In genomic region chr1:200706109-200706720, GRCh38 we compare ENCODE assay signal across 23 cellular contexts. TPM values are rescaled to one million over a fixed set of nuclear protein-coding genes. Genes with fewer than 3 reads are reported as not detected.
DNase-seq lines count a peak whose midpoint lies in the region; ATAC-seq and TF ChIP-seq lines count a peak whose summit lies in the region.
"Had no signal": no experiment of that assay in that cellular context is flagged by ENCODE, and none has a peak within 500 bp of the region (broad histone marks: within the 10 kb centered on the region; RNA-seq: fewer than 3 reads in every experiment).

No MANE protein-coding gene starts in this region.

- H2AFZ ChIP-seq in OCI-LY3 (ENCODE audit: low read depth, low read length) (peak overlapping the region; percentile 16; the same call in 1 of the 2 replicates), mesenchymal stem cell (ENCODE audit: low read depth, low read length) (no peak overlapping the region)

- peaks cover 46% of the 10 kb centered on the region for H3K4me1 ChIP-seq in OCI-LY3 (ENCODE audit: low read length)
- H3K4me1 ChIP-seq in mesenchymal stem cell (ENCODE audit: control insufficient read depth, insufficient read depth, low read depth, low read length) = no peaks in the 10 kb centered on the region

- no peak overlapping the region for H2BK120ac ChIP-seq in mesenchymal stem cell (ENCODE audit: low read depth, low read length)

- no peak overlapping the region for H2BK15ac ChIP-seq in mesenchymal stem cell (ENCODE audit: low read depth, poor library complexity, severe bottlenecking)

- no peak for TF ChIP-seq CTCF in OCI-LY3 (IDR thresholded peaks at IDR 0.05; ENCODE audit: low read depth, low read length)

- DNase-seq in amniotic epithelial cell (ENCODE audit: low read depth) (peak; percentile 0), mesenchymal stem cell (no peak), NCI-H446 (lab: John Stamatoyannopoulos, UW) (no peak), DMS 273 treated with DMSO at 0.1 percent for 48 hours (lab: John Stamatoyannopoulos, UW) (no peak)
- DNase-seq in activated naive CD4-positive, alpha-beta T cell treated with anti-CD3 and anti-CD28 coated beads, Interleukin-2, amount 50 U/mL, for 16 hours = no peak
- DNase-seq: CD8-positive, alpha-beta T cell; DMS153; DND-41; H7; KG1; MG63; NCI-H1105 treated with DMSO at 0.1 percent for 48 hours; NCI-H146; NCI-H1930; NCI-H2107; NCI-H526; SHP77 had no signal

- no peak overlapping the region for H4K91ac ChIP-seq in mesenchymal stem cell (ENCODE audit: low read length)

- no peak overlapping the region for H3K14ac ChIP-seq in mesenchymal stem cell (ENCODE audit: low read length in 2 of 2)

- H3K27ac ChIP-seq in OCI-LY3 (ENCODE audit: low read length) = no peak overlapping the region
- H3K27ac ChIP-seq in mesenchymal stem cell (ENCODE audit: low read length, poor library complexity, severe bottlenecking) = no peak overlapping the region
- H3K27ac ChIP-seq: C4-2B, RWPE1, SK-N-MC had no signal

- no peaks in the 10 kb centered on the region for H3K27me3 ChIP-seq in OCI-LY3 (ENCODE audit: low read depth, low read length)
- no peaks in the 10 kb centered on the region for H3K27me3 ChIP-seq in mesenchymal stem cell (ENCODE audit: control insufficient read depth in 1 of 2, insufficient read depth in 1 of 2, low read length in 2 of 2)
- H3K27me3 ChIP-seq: MG63 had no signal

- H3K4me3 ChIP-seq in OCI-LY3 (ENCODE audit: low read length) (peak overlapping the region; percentile 49), mesenchymal stem cell (ENCODE audit: insufficient read depth in 1 of 2, low read depth in 1 of 2, low read length in 2 of 2) (no peak overlapping the region)
- H3K4me3 ChIP-seq: MG63, SK-N-MC had no signal

- H3K36me3 ChIP-seq in OCI-LY3 (replicated peaks; ENCODE audit: low read depth, low read length) (no peaks in the 10 kb centered on the region), mesenchymal stem cell (ENCODE audit: control insufficient read depth in 1 of 2, insufficient read depth in 2 of 2, low read depth in 1 of 2, low read length in 2 of 2) (no peaks in the 10 kb centered on the region)
- H3K36me3 ChIP-seq: MG63 had no signal

- no peak overlapping the region for H4K8ac ChIP-seq in mesenchymal stem cell (ENCODE audit: low read length)

- H3K18ac ChIP-seq in mesenchymal stem cell (ENCODE audit: low read depth in 1 of 2, low read length in 2 of 2) = no peak overlapping the region

- ATAC-seq in HG03457 (IDR thresholded peaks at IDR 0.05; ENCODE audit: unreplicated experiment) = no peak
- ATAC-seq: CD8-positive, alpha-beta T cell; Panc1 had no signal

- H3K23ac ChIP-seq in mesenchymal stem cell (ENCODE audit: low read length in 2 of 2) = no peak overlapping the region

- H4K20me1 ChIP-seq in OCI-LY3 (ENCODE audit: insufficient read depth, low read length) = no peaks in the 10 kb centered on the region

- H2BK12ac ChIP-seq in mesenchymal stem cell (ENCODE audit: low read length in 2 of 2) = no peak overlapping the region

- H3K4me2 ChIP-seq in OCI-LY3 (ENCODE audit: low read length) = peak overlapping the region; percentile 77
- no peak overlapping the region for H3K4me2 ChIP-seq in mesenchymal stem cell (ENCODE audit: low read length, poor library complexity, severe bottlenecking)

- H3K79me1 ChIP-seq in mesenchymal stem cell (replicated peaks; ENCODE audit: low read length, poor library complexity, severe bottlenecking) = no peaks in the 10 kb centered on the region

- no peak overlapping the region for H2BK5ac ChIP-seq in mesenchymal stem cell (ENCODE audit: low read depth, low read length, poor library complexity, severe bottlenecking)

- H3K9ac ChIP-seq in OCI-LY3 (ENCODE audit: low read length) (no peak overlapping the region), mesenchymal stem cell (ENCODE audit: low read length) (peak overlapping the region; percentile 36)

- no peaks in the 10 kb centered on the region for H3K79me2 ChIP-seq in OCI-LY3 (ENCODE audit: low read length)

- 98% methylated on average over 2 of the region's 3 CpGs for WGBS in mesenchymal stem cell

- no peak overlapping the region for H2AK5ac ChIP-seq in mesenchymal stem cell (ENCODE audit: low read length, severe bottlenecking)

- H3K9me3 ChIP-seq in OCI-LY3 (ENCODE audit: insufficient read depth, low read length) = no peaks in the 10 kb centered on the region
- H3K9me3 ChIP-seq in mesenchymal stem cell (ENCODE audit: control insufficient read depth, low read length) = no peaks in the 10 kb centered on the region
- H3K9me3 ChIP-seq: MG63 had no signal

- no peak overlapping the region for H3K4ac ChIP-seq in mesenchymal stem cell (ENCODE audit: low read depth in 1 of 2, low read length in 2 of 2)

RNA-seq across cellular contexts. Expression of gene CAMSAP2, which starts 32.5 kb away (rescaled TPM):
- polyA plus RNA-seq in mesenchymal stem cell (2013, experiment 1 of 2) = 24.0 TPM
- 23.8 TPM for polyA plus RNA-seq in mesenchymal stem cell (2013, experiment 2 of 2)

RNA-seq across cellular contexts. Expression of gene DDX59, which starts 36.5 kb away (rescaled TPM):
- polyA plus RNA-seq in mesenchymal stem cell (2013, experiment 1 of 2) = 8.2 TPM
- polyA plus RNA-seq in mesenchymal stem cell (2013, experiment 2 of 2) = 8.4 TPM
